In the genomic region with DNA sequence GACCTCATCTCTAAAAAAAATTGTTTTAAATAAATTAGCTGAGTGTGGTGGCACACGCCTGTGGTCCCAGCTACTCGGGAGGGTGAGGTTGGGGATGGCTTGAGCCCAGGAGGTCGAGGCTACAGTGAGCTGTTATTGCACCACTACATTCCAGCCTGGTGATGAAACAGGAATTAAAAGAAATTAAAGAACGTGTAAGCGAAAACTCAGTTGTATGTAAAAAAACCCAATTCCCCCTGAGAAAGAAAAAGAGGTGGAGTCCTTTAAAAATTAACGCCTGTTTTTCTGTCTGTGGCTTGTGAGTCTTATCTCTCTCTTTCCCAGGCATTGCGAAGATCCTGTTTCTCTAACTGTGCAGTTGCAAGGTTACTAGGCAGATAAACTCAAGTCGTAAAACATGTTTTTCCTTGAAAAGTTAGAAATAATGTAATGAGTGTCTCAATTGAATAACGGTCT, we compare ENCODE assay signal across 1 cellular context.
TF ChIP-seq lines count a peak whose summit lies in the region.

No MANE protein-coding gene starts in this region.

TF ChIP-seq in endothelial cell of umbilical vein, 7 proteins besides CTCF, POLR2A, EP300 and RAD21:
- TF ChIP-seq EZH2 (IDR thresholded peaks at IDR 0.05; ENCODE audit: borderline replicate concordance, low read depth, low read length, severe bottlenecking) (no peak), POLR2AphosphoS5 (IDR thresholded peaks at IDR 0.05; ENCODE audit: insufficient read depth, low read depth, low read length) (no peak), MYC (IDR thresholded peaks at IDR 0.05; ENCODE audit: low read depth, low read length) (no peak), FOS (IDR thresholded peaks at IDR 0.05; ENCODE audit: borderline replicate concordance, insufficient read depth, low read length) (no peak), JUN (IDR thresholded peaks at IDR 0.05; ENCODE audit: borderline replicate concordance, insufficient read depth, insufficient read length, low read depth) (no peak), GATA2 (IDR thresholded peaks at IDR 0.05; ENCODE audit: insufficient read depth, insufficient read length, low read depth, low read length) (no peak)
- TF ChIP-seq, protein P1, sequence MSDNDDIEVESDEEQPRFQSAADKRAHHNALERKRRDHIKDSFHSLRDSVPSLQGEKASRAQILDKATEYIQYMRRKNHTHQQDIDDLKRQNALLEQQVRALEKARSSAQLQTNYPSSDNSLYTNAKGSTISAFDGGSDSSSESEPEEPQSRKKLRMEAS (IDR thresholded peaks at IDR 0.05; ENCODE audit: insufficient read depth, insufficient read length), result no peak
